26 cellular contexts compared by ENCODE assay signal in genomic region chr5:107331882-107332281, GRCh38.
DNase-seq lines count a peak whose midpoint lies in the region; ATAC-seq, FAIRE-seq and TF ChIP-seq lines count a peak whose summit lies in the region.
"Had no signal": no experiment of that assay in that cellular context is flagged by ENCODE, and none has a peak within 500 bp of the region (broad histone marks: within the 10 kb centered on the region; RNA-seq: fewer than 3 reads in every experiment).

No MANE protein-coding gene starts in this region.

- H3K36me3 ChIP-seq in breast epithelium = no peaks in the 10 kb centered on the region
- H3K36me3 ChIP-seq: heart right ventricle, Peyer's patch, SJCRH30, spleen had no signal

- no peaks in the 10 kb centered on the region for H3K9me3 ChIP-seq in breast epithelium
- H3K9me3 ChIP-seq: heart right ventricle, Peyer's patch, SJCRH30, spleen had no signal

- H3K27ac ChIP-seq in breast epithelium (peak overlapping the region; percentile 75 to 78), foreskin keratinocyte (no peak overlapping the region)
- H3K27ac ChIP-seq: heart right ventricle, Peyer's patch, SJCRH30, spleen, VCaP had no signal

- DNase-seq in NCI-H226 (peak; percentile 12), breast epithelium (ENCODE audit: low spot score in 2 of 2) (no peak), foreskin keratinocyte (peak in 1 of 2 donors; percentile 70), urothelium cell line (ENCODE audit: low spot score) (peak; percentile 41), Kasumi-1 (lab: John Stamatoyannopoulos, UW) (no peak), GM20000 (ENCODE audit: low spot score) (no peak), HuH-7.5 (ENCODE audit: low spot score) (no peak)
- DNase-seq: activated CD4-positive, alpha-beta T cell treated with anti-CD3 and anti-CD28 coated beads for 48 hours; activated naive CD4-positive, alpha-beta T cell; activated T-cell treated with anti-CD3 and anti-CD28 coated beads, Interleukin-2, amount 50 U/mL, for 4 hours; amniotic stem cell; caudate nucleus; DMS 273 treated with DMSO at 0.1 percent for 48 hours; heart right ventricle; naive B cell; NCI-H1436; NCI-H2171; NCI-H526; occipital lobe; Peyer's patch; spleen; stimulated activated CD4-positive, alpha-beta T cell treated with anti-CD3 and anti-CD28 coated beads, Interleukin-2, amount 100 ng/mL, for 48 hours had no signal

- H3K4me1 ChIP-seq in breast epithelium (no peaks in the 10 kb centered on the region), foreskin keratinocyte (peaks cover 3% of the 10 kb centered on the region)
- H3K4me1 ChIP-seq: heart right ventricle, Peyer's patch, spleen had no signal

- no peak overlapping the region for H3K4me3 ChIP-seq in breast epithelium
- H3K4me3 ChIP-seq: heart right ventricle, Peyer's patch, SJCRH30, spleen had no signal

- no peak for TF ChIP-seq POLR2A in breast epithelium (IDR thresholded peaks at IDR 0.05)

- no peak for FAIRE-seq in urothelium cell line (lab: Jason Lieb, UNC)

- TF ChIP-seq CTCF in breast epithelium (IDR thresholded peaks at IDR 0.05) = no peak
- TF ChIP-seq CTCF in foreskin keratinocyte (conservative IDR thresholded peaks at IDR 0.05) = no peak
- no peak for TF ChIP-seq CTCF in GM20000 (IDR thresholded peaks at IDR 0.05; ENCODE audit: extremely low read depth, missing control alignments)

- H3K27me3 ChIP-seq in breast epithelium = no peaks in the 10 kb centered on the region
- no peaks in the 10 kb centered on the region for H3K27me3 ChIP-seq in foreskin keratinocyte
- H3K27me3 ChIP-seq: heart right ventricle, Peyer's patch, SJCRH30, spleen had no signal

- ATAC-seq in foreskin keratinocyte = peak; percentile 24
- ATAC-seq: activated T-cell treated with anti-CD3 and anti-CD28 coated beads, Interleukin-2, amount 50 U/mL, for 4 hours; heart right ventricle; left lobe of liver; stimulated activated memory B cell treated with anti-CD40 and anti-IgM and Interleukin-4, amounts not matched to agents 10 μg/mL and 1 μg/mL and 100 μg/mL, for 72 hours had no signal

- intact Hi-C loops in breast epithelium (cut with DNase I; ENCODE audit: low total_unique reads) = no loop called here

Comparison
In these comparisons a context has a peak if more than half of its experiments do, and no peak if none do; other contexts are left out.
1. DNase-seq: peak in NCI-H226 (single experiment) and urothelium cell line (single experiment); none in breast epithelium (0 of 2), Kasumi-1 (0 of 2), GM20000 (single experiment) and HuH-7.5 (single experiment).